ENCODE assay signal across 1 cellular context in genomic region chr17:18855831-18856624, GRCh38.
TF ChIP-seq lines count a peak whose summit lies in the region.

No MANE protein-coding gene starts in this region.

TF ChIP-seq in K562, 482 proteins besides CTCF, POLR2A, EP300 and RAD21 (continued from another document):
- TF ChIP-seq ZBTB9 (CRISPR knock-in tag; IDR thresholded peaks at IDR 0.05) (no peak), EZH2 (IDR thresholded peaks at IDR 0.05; ENCODE audit: borderline replicate concordance, low read depth, low read length) (no peak), ZNF717 (CRISPR knock-in tag; IDR thresholded peaks at IDR 0.05) (no peak), HNRNPLL (IDR thresholded peaks at IDR 0.05; ENCODE audit: low read depth, low read length, poor library complexity, severe bottlenecking) (no peak), NBN (IDR thresholded peaks at IDR 0.05; ENCODE audit: low read depth) (no peak), HBP1 (CRISPR knock-in tag; IDR thresholded peaks at IDR 0.05) (no peak), ZNF354B (CRISPR knock-in tag; IDR thresholded peaks at IDR 0.05) (no peak)
